ENCODE assay signal across 8 cellular contexts in genomic region chr5:127909078-127909477, GRCh38.
DNase-seq lines count a peak whose midpoint lies in the region; ATAC-seq, FAIRE-seq and TF ChIP-seq lines count a peak whose summit lies in the region.

No MANE protein-coding gene starts in this region.

- H3K9me3 ChIP-seq in OCI-LY3 (ENCODE audit: insufficient read depth, low read length) = no peaks in the 10 kb centered on the region
- no peaks in the 10 kb centered on the region for H3K9me3 ChIP-seq in psoas muscle

- H3K4me1 ChIP-seq in OCI-LY3 (ENCODE audit: low read length) (peaks cover 7% of the 10 kb centered on the region), psoas muscle (no peaks in the 10 kb centered on the region)

- ATAC-seq in GM19328 (IDR thresholded peaks at IDR 0.05; ENCODE audit: unreplicated experiment) (peak; percentile 76), HG03159 (IDR thresholded peaks at IDR 0.05; ENCODE audit: unreplicated experiment) (peak; percentile 87), psoas muscle (peak in 3 of 4 donors; percentile 42 to 49 (median 46))

- TF ChIP-seq CTCF in OCI-LY3 (IDR thresholded peaks at IDR 0.05; ENCODE audit: low read depth, low read length) = peak; percentile 50
- peak; percentile 33 for TF ChIP-seq CTCF in psoas muscle (IDR thresholded peaks at IDR 0.05)

- 48 to 61% (median 54%) methylated on average over 3 of the region's 3 CpGs for WGBS in psoas muscle, 3 donors

- H3K4me3 ChIP-seq in OCI-LY3 (ENCODE audit: low read length) (no peak overlapping the region), psoas muscle (no peak overlapping the region)

- H3K27ac ChIP-seq in OCI-LY3 (ENCODE audit: low read length) (no peak overlapping the region), psoas muscle (no peak overlapping the region)

- intact Hi-C loops in psoas muscle (cut with DNase I) = no loop called here

- FAIRE-seq in G401.6 (lab: Jason Lieb, UNC) = peak; percentile 23

- no peaks in the 10 kb centered on the region for H4K20me1 ChIP-seq in OCI-LY3 (ENCODE audit: insufficient read depth, low read length)

- no peak overlapping the region for H3K9ac ChIP-seq in OCI-LY3 (ENCODE audit: low read length)

- no peaks in the 10 kb centered on the region for H3K79me2 ChIP-seq in OCI-LY3 (ENCODE audit: low read length)

- no peak for TF ChIP-seq POLR2A in erythroblast (IDR thresholded peaks at IDR 0.05; ENCODE audit: low read length)

- H2AFZ ChIP-seq in OCI-LY3 (ENCODE audit: low read depth, low read length) = no peak overlapping the region

- no peaks in the 10 kb centered on the region for H3K36me3 ChIP-seq in OCI-LY3 (replicated peaks; ENCODE audit: low read depth, low read length)
- no peaks in the 10 kb centered on the region for H3K36me3 ChIP-seq in psoas muscle (ENCODE audit: insufficient read depth in 1 of 2, low read depth in 1 of 2)

- H3K4me2 ChIP-seq in OCI-LY3 (ENCODE audit: low read length) = no peak overlapping the region

- DNase-seq in erythroblast (lab: John Stamatoyannopoulos, UW) = peak; percentile 26 to 31
- DNase-seq in psoas muscle = no peak
- DNase-seq in NCI-H1048 (lab: John Stamatoyannopoulos, UW) = no peak
- DNase-seq in stimulated activated CD4-positive, alpha-beta T cell treated with anti-CD3 and anti-CD28 coated beads, Interleukin-4, amount 100 ng/mL, for 4 hours = no peak

- H3K27me3 ChIP-seq in OCI-LY3 (ENCODE audit: low read depth, low read length) = no peaks in the 10 kb centered on the region
- no peaks in the 10 kb centered on the region for H3K27me3 ChIP-seq in psoas muscle (ENCODE audit: insufficient read depth in 3 of 3, low read length in 2 of 3)

Comparison
In these comparisons a context has a peak if more than half of its experiments do, and no peak if none do; other contexts are left out.
1. DNase-seq: peak in erythroblast (2 of 2); none in psoas muscle (0 of 2), NCI-H1048 (single experiment) and stimulated activated CD4-positive, alpha-beta T cell treated with anti-CD3 and anti-CD28 coated beads, Interleukin-4, amount 100 ng/mL, for 4 hours (0 of 2).
2. Peak in every context shown above with its lines, with median percentiles within 50 percentile points of each other: ATAC-seq.